1 cellular context compared by ENCODE assay signal in the genomic region with DNA sequence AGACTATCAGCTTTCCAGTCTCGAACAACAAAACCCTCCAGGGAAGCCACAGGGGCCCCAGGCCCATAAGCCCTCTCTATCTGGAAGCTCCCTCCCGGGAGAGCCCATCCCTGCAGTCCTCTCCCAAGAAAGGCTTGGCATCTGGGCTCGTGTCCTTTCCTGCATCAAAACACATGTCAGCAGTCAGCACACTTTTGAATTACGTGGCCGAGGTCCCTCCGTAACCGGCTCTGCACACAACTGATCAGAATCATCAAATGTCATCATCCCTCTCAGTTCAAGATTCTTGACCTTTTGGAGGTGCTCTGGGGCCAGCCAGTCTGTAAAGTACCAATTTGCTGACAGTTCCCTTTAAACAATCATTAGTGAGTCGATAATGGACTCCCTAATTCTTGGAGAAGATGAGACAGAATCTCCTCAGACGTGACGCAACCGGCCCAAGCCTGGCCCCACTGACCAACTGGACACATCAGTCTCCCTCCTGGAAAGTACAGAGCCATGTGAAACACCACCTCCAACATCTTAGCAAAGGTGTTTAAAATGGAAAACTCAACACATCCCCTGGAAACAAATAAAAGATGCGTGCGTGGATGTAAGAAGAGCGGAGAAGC.
TF ChIP-seq lines count a peak whose summit lies in the region.

No MANE protein-coding gene starts in this region.

TF ChIP-seq in GM23338, 12 proteins besides CTCF, POLR2A, EP300 and RAD21:
- TF ChIP-seq, protein P1, sequence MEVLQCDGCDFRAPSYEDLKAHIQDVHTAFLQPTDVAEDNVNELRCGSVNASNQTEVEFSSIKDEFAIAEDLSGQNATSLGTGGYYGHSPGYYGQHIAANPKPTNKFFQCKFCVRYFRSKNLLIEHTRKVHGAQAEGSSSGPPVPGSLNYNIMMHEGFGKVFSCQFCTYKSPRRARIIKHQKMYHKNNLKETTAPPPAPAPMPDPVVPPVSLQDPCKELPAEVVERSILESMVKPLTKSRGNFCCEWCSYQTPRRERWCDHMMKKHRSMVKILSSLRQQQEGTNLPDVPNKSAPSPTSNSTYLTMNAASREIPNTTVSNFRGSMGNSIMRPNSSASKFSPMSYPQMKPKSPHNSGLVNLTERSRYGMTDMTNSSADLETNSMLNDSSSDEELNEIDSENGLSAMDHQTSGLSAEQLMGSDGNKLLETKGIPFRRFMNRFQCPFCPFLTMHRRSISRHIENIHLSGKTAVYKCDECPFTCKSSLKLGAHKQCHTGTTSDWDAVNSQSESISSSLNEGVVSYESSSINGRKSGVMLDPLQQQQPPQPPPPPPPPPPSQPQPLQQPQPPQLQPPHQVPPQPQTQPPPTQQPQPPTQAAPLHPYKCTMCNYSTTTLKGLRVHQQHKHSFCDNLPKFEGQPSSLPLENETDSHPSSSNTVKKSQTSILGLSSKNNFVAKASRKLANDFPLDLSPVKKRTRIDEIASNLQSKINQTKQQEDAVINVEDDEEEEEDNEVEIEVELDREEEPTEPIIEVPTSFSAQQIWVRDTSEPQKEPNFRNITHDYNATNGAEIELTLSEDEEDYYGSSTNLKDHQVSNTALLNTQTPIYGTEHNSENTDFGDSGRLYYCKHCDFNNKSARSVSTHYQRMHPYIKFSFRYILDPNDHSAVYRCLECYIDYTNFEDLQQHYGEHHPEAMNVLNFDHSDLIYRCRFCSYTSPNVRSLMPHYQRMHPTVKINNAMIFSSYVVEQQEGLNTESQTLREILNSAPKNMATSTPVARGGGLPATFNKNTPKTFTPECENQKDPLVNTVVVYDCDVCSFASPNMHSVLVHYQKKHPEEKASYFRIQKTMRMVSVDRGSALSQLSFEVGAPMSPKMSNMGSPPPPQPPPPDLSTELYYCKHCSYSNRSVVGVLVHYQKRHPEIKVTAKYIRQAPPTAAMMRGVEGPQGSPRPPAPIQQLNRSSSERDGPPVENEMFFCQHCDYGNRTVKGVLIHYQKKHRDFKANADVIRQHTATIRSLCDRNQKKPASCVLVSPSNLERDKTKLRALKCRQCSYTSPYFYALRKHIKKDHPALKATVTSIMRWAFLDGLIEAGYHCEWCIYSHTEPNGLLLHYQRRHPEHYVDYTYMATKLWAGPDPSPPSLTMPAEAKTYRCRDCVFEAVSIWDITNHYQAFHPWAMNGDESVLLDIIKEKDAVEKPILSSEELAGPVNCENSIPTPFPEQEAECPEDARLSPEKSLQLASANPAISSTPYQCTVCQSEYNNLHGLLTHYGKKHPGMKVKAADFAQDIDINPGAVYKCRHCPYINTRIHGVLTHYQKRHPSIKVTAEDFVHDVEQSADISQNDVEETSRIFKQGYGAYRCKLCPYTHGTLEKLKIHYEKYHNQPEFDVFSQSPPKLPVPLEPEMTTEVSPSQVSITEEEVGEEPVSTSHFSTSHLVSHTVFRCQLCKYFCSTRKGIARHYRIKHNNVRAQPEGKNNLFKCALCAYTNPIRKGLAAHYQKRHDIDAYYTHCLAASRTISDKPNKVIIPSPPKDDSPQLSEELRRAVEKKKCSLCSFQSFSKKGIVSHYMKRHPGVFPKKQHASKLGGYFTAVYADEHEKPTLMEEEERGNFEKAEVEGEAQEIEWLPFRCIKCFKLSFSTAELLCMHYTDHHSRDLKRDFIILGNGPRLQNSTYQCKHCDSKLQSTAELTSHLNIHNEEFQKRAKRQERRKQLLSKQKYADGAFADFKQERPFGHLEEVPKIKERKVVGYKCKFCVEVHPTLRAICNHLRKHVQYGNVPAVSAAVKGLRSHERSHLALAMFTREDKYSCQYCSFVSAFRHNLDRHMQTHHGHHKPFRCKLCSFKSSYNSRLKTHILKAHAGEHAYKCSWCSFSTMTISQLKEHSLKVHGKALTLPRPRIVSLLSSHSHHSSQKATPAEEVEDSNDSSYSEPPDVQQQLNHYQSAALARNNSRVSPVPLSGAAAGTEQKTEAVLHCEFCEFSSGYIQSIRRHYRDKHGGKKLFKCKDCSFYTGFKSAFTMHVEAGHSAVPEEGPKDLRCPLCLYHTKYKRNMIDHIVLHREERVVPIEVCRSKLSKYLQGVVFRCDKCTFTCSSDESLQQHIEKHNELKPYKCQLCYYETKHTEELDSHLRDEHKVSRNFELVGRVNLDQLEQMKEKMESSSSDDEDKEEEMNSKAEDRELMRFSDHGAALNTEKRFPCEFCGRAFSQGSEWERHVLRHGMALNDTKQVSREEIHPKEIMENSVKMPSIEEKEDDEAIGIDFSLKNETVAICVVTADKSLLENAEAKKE (CRISPR knock-in tag; IDR thresholded peaks at IDR 0.05), result no peak
- TF ChIP-seq STAT1 (IDR thresholded peaks at IDR 0.05; ENCODE audit: unreplicated experiment) (no peak), POLR2AphosphoS5 (IDR thresholded peaks at IDR 0.05; ENCODE audit: low read depth) (no peak), EZH2 (IDR thresholded peaks at IDR 0.05; ENCODE audit: low read depth, unreplicated experiment) (no peak), JUNB (IDR thresholded peaks at IDR 0.05; ENCODE audit: unreplicated experiment) (no peak), EZH2phosphoT487 (IDR thresholded peaks at IDR 0.05; ENCODE audit: unreplicated experiment) (no peak), NANOG (IDR thresholded peaks at IDR 0.05; ENCODE audit: borderline replicate concordance) (no peak), CREB1 (CRISPR knock-in tag; IDR thresholded peaks at IDR 0.05; ENCODE audit: low read depth) (no peak), ZNF114 (CRISPR knock-in tag; IDR thresholded peaks at IDR 0.05) (no peak), ZNF331 (CRISPR knock-in tag; IDR thresholded peaks at IDR 0.05; ENCODE audit: low read depth) (no peak)
- TF ChIP-seq, protein P2, sequence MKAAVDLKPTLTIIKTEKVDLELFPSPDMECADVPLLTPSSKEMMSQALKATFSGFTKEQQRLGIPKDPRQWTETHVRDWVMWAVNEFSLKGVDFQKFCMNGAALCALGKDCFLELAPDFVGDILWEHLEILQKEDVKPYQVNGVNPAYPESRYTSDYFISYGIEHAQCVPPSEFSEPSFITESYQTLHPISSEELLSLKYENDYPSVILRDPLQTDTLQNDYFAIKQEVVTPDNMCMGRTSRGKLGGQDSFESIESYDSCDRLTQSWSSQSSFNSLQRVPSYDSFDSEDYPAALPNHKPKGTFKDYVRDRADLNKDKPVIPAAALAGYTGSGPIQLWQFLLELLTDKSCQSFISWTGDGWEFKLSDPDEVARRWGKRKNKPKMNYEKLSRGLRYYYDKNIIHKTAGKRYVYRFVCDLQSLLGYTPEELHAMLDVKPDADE (IDR thresholded peaks at IDR 0.05), result no peak
- TF ChIP-seq, protein P3, sequence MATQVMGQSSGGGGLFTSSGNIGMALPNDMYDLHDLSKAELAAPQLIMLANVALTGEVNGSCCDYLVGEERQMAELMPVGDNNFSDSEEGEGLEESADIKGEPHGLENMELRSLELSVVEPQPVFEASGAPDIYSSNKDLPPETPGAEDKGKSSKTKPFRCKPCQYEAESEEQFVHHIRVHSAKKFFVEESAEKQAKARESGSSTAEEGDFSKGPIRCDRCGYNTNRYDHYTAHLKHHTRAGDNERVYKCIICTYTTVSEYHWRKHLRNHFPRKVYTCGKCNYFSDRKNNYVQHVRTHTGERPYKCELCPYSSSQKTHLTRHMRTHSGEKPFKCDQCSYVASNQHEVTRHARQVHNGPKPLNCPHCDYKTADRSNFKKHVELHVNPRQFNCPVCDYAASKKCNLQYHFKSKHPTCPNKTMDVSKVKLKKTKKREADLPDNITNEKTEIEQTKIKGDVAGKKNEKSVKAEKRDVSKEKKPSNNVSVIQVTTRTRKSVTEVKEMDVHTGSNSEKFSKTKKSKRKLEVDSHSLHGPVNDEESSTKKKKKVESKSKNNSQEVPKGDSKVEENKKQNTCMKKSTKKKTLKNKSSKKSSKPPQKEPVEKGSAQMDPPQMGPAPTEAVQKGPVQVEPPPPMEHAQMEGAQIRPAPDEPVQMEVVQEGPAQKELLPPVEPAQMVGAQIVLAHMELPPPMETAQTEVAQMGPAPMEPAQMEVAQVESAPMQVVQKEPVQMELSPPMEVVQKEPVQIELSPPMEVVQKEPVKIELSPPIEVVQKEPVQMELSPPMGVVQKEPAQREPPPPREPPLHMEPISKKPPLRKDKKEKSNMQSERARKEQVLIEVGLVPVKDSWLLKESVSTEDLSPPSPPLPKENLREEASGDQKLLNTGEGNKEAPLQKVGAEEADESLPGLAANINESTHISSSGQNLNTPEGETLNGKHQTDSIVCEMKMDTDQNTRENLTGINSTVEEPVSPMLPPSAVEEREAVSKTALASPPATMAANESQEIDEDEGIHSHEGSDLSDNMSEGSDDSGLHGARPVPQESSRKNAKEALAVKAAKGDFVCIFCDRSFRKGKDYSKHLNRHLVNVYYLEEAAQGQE (IDR thresholded peaks at IDR 0.05; ENCODE audit: unreplicated experiment), result no peak
